ENCODE assay signal across 9 cellular contexts in genomic region chr19:51329411-51329810, GRCh38. TPM values are rescaled to one million over a fixed set of nuclear protein-coding genes. Genes with fewer than 3 reads are reported as not detected.
"Had no signal": no experiment of that assay in that cellular context is flagged by ENCODE, and none has a peak within 500 bp of the region (broad histone marks: within the 10 kb centered on the region; RNA-seq: fewer than 3 reads in every experiment).

No MANE protein-coding gene starts in this region.

- H3K27ac ChIP-seq: HL-60 had no signal

- FAIRE-seq: H1, H54, HepG2 had no signal

- H2AFZ ChIP-seq: GM23338 had no signal

- H3K4me3 ChIP-seq: GM23338 had no signal

- H3K27ac Mint-ChIP-seq: GM23338 had no signal

- H3K9me3 Mint-ChIP-seq: GM23338 had no signal

- ATAC-seq: GM23338, HepG2 had no signal

- H3K4me2 ChIP-seq: GM23338 had no signal

- DNase-seq: H9, HCEC 1CT had no signal

- H3K4me3 Mint-ChIP-seq: GM23338, H9, IgD-negative memory B cell had no signal

RNA-seq across cellular contexts. Expression of gene IGLON5, which starts 18.0 kb away (rescaled TPM):
- total RNA-seq: HT1080 had no signal
- polyA plus RNA-seq: IgD-negative memory B cell had no signal

RNA-seq across cellular contexts. Expression of gene CLDND2, which starts 39.4 kb away (rescaled TPM):
- total RNA-seq: GM23338, H9, HT1080 had no signal
- polyA plus RNA-seq: IgD-negative memory B cell had no signal

RNA-seq across cellular contexts. Expression of gene NKG7, which starts 43.0 kb away (rescaled TPM):
- total RNA-seq: GM23338, H1, H9, HepG2, HT1080 had no signal
- polyA plus RNA-seq: GM23338, H1 had no signal
